Comparison of ENCODE assay signal across 8 cellular contexts in genomic region chr1:1290238-1290731, GRCh38. TPM values are rescaled to one million over a fixed set of nuclear protein-coding genes. Genes with fewer than 3 reads are reported as not detected.
DNase-seq lines count a peak whose midpoint lies in the region; ATAC-seq, FAIRE-seq and TF ChIP-seq lines count a peak whose summit lies in the region.

No MANE protein-coding gene starts in this region.

- H3K4me3 ChIP-seq in A549 (no peak overlapping the region), Peyer's patch (no peak overlapping the region), small intestine (ENCODE audit: low read depth in 1 of 2, low read length in 2 of 2) (no peak overlapping the region)

- in situ Hi-C loops in GM13976 (cut with MboI; ENCODE audit: low sequenced_read_pairs, unreplicated experiment), result no loop called here

- TF ChIP-seq POLR2A in A549 (IDR thresholded peaks at IDR 0.05; ENCODE audit: low read length) (no peak), Peyer's patch (IDR thresholded peaks at IDR 0.05) (no peak)

- H3K4me1 ChIP-seq in A549 (no peaks in the 10 kb centered on the region), Peyer's patch (peaks cover 0 to 30% (median 5%) of the 10 kb centered on the region in 4 donors), small intestine (ENCODE audit: control insufficient read depth in 2 of 2, insufficient read depth in 1 of 2, low read depth in 1 of 2, low read length in 1 of 2) (no peaks in the 10 kb centered on the region)

- H3K27ac ChIP-seq in A549, result no peak overlapping the region
- no peak overlapping the region for H3K27ac ChIP-seq in Peyer's patch
- H3K27ac ChIP-seq in small intestine (ENCODE audit: low read depth in 1 of 2, low read length in 1 of 2), result no peak overlapping the region

- no peak for TF ChIP-seq EP300 in A549 (IDR thresholded peaks at IDR 0.05)

- TF ChIP-seq CTCF in A549 (IDR thresholded peaks at IDR 0.05) (no peak), GM13976 (IDR thresholded peaks at IDR 0.05; ENCODE audit: borderline replicate concordance, control extremely low read depth, extremely low read depth, insufficient read depth, missing control alignments) (peak; percentile 60), Peyer's patch (IDR thresholded peaks at IDR 0.05) (peak; percentile 42 to 82 (median 74))

- intact Hi-C loops in head of caudate nucleus (cut with DNase I), result no loop called here

- H3K27me3 ChIP-seq in Peyer's patch, result no peaks in the 10 kb centered on the region
- peaks cover 0 to 4% of the 10 kb centered on the region in 2 donors for H3K27me3 ChIP-seq in small intestine (ENCODE audit: control insufficient read depth in 2 of 2, insufficient read depth in 2 of 2, low read length in 2 of 2)

- 88% methylated on average over 5 of the region's 15 CpGs for WGBS in A549 (ENCODE audit: missing lambda C conversion rate)
- WGBS in small intestine, 3 donors, result 35 to 47% (median 40%) methylated on average over 15 of the region's 15 CpGs

- DNase-seq in A549 (ENCODE audit: low read depth in 1 of 2, low spot score in 1 of 2), result peak in 1 of 2 experiments; percentile 51
- peak; percentile 80 for DNase-seq in GM13976 (ENCODE audit: low spot score)
- peak; percentile 72 to 88 (median 84) for DNase-seq in Peyer's patch
- peak; percentile 28 for DNase-seq in activated effector memory CD4-positive, alpha-beta T cell treated with Interleukin-2 at 50 U/mL for 16 hours
- peak in 31 of 42 donors; percentile 30 to 78 (median 61) for DNase-seq in head of caudate nucleus
- peak; percentile 67 for DNase-seq in small intestine

- POLR2A ChIA-PET in A549 (lab: Yijun Ruan, JAX), result no interaction called here

- ATAC-seq in A549 (peak; percentile 50 to 66; a peak in 5 of 6 replicates), GM21423 (IDR thresholded peaks at IDR 0.05; ENCODE audit: unreplicated experiment) (no peak), GM21786 (IDR thresholded peaks at IDR 0.05; ENCODE audit: unreplicated experiment) (no peak)

- no peaks in the 10 kb centered on the region for H3K9me3 ChIP-seq in A549
- no peaks in the 10 kb centered on the region for H3K9me3 ChIP-seq in Peyer's patch
- no peaks in the 10 kb centered on the region for H3K9me3 ChIP-seq in small intestine (ENCODE audit: control insufficient read depth, low read depth)

- CTCF ChIA-PET in A549 (lab: Yijun Ruan, JAX), result interaction anchor here (0.5 to 3.5 kb wide), 11 partner anchors 9 to 350 kb away, joined by 3 to 72 read pairs (median 4); partner anchors contain the start of genes PERM1, SCNN1D, TAS1R3 and UBE2J2

- H3K36me3 ChIP-seq in Peyer's patch, result peaks cover 0 to 13% (median 0%) of the 10 kb centered on the region in 3 donors
- no peaks in the 10 kb centered on the region for H3K36me3 ChIP-seq in small intestine (ENCODE audit: control insufficient read depth in 2 of 2, insufficient read depth in 2 of 2, low read length in 2 of 2)

- no peak overlapping the region for H3K4me2 ChIP-seq in A549

- peak; percentile 13 to 28; a peak in 1 of 5 replicates for TF ChIP-seq RAD21 in A549 (conservative IDR thresholded peaks at IDR 0.05 in 1 of 2, IDR thresholded peaks at IDR 0.05 in 1 of 2)

- no peak for FAIRE-seq in A549 (lab: Jason Lieb, UNC)
- no peak for FAIRE-seq in small intestine (lab: Jason Lieb, UNC)

TF ChIP-seq in A549, 52 proteins besides CTCF, POLR2A, EP300 and RAD21:
- TF ChIP-seq CEBPB (IDR thresholded peaks at IDR 0.05) (no peak), SMC3 (IDR thresholded peaks at IDR 0.05) (0 out of 3 replicates have a peak, but pooled peaks have one; percentile 12), USF2 (IDR thresholded peaks at IDR 0.05) (no peak)

RNA-seq across cellular contexts. Expression of gene SCNN1D, which starts 10.0 kb away (rescaled TPM):
- polyA plus RNA-seq in A549 (2011; rRNA removed) (0.52 and 0.80 TPM in 2 replicates), A549 (2017; fragmentation: RNase III; extraction: RNeasy Plus Mini Kit Qiagen cat#74134 plus additional on column Dnase treatment) (1.7 to 3.5 TPM (median 1.8 TPM) in 3 replicates), small intestine (10 to 100 TPM in 2 of 3 donors, 1 to 10 TPM in 1; 6.5 to 37.1 (median 27.8) TPM)
- 1.3 and 1.8 TPM in 2 replicates for polyA plus RNA-seq in A549 (2012; cell fraction: cytosol; rRNA removed)
- 16.5 and 23.9 TPM in 2 replicates for polyA plus RNA-seq in A549 (2012; cell fraction: nucleus; rRNA removed)
- 0.44 TPM in 1 of 2 replicates, not detected in the other for polyA minus RNA-seq in A549 (2011; rRNA and poly(A)+ RNA removed)
- 10 to 100 TPM in 3 of 4 donors, not detected in 1; 10.9 to 21.6 (median 16.9) TPM for total RNA-seq in Peyer's patch

RNA-seq across cellular contexts. Expression of gene UBE2J2, which starts 16.6 kb away (rescaled TPM):
- polyA plus RNA-seq in A549 (2011; rRNA removed), result 18.0 and 21.2 TPM in 2 replicates
- polyA plus RNA-seq in A549 (2012; cell fraction: cytosol; rRNA removed), result 41.8 and 50.2 TPM in 2 replicates
- 69.6 and 74.6 TPM in 2 replicates for polyA plus RNA-seq in A549 (2012; cell fraction: nucleus; rRNA removed)
- polyA plus RNA-seq in A549 (2017; fragmentation: RNase III; extraction: RNeasy Plus Mini Kit Qiagen cat#74134 plus additional on column Dnase treatment), result 35.2 to 38.0 TPM (median 36.2 TPM) in 3 replicates
- 14.5 and 16.3 TPM in 2 replicates for polyA minus RNA-seq in A549 (2011; rRNA and poly(A)+ RNA removed)
- 10 to 100 TPM; 25.6 to 64.2 (median 55.3) TPM for total RNA-seq in Peyer's patch
- polyA plus RNA-seq in small intestine, result 10 to 100 TPM; 56.2 to 67.0 (median 65.1) TPM

RNA-seq across cellular contexts. Expression of gene ACAP3, which starts 17.4 kb away (rescaled TPM):
- polyA plus RNA-seq in A549 (2011; rRNA removed), result 6.6 and 7.5 TPM in 2 replicates
- polyA plus RNA-seq in A549 (2012; cell fraction: cytosol; rRNA removed), result 18.9 and 22.4 TPM in 2 replicates
- 230 and 233 TPM in 2 replicates for polyA plus RNA-seq in A549 (2012; cell fraction: nucleus; rRNA removed)
- 19.7 to 24.2 TPM (median 24.2 TPM) in 3 replicates for polyA plus RNA-seq in A549 (2017; fragmentation: RNase III; extraction: RNeasy Plus Mini Kit Qiagen cat#74134 plus additional on column Dnase treatment)
- polyA minus RNA-seq in A549 (2011; rRNA and poly(A)+ RNA removed), result 5.6 and 12.5 TPM in 2 replicates
- total RNA-seq in Peyer's patch, result 100 to 1,000 TPM in 2 of 4 donors, 10 to 100 TPM in 2; 78.1 to 156 (median 110) TPM
- polyA plus RNA-seq in small intestine, result 10 to 100 TPM; 28.6 to 71.1 (median 50.0) TPM

RNA-seq across cellular contexts. Expression of gene PUSL1, which starts 18.1 kb away (rescaled TPM):
- polyA plus RNA-seq in A549 (2011; rRNA removed), result 6.2 and 7.4 TPM in 2 replicates
- polyA plus RNA-seq in A549 (2012; cell fraction: cytosol; rRNA removed), result 27.6 and 39.0 TPM in 2 replicates
- polyA plus RNA-seq in A549 (2012; cell fraction: nucleus; rRNA removed), result 28.2 and 47.8 TPM in 2 replicates
- 14.1 to 15.0 TPM (median 14.6 TPM) in 3 replicates for polyA plus RNA-seq in A549 (2017; fragmentation: RNase III; extraction: RNeasy Plus Mini Kit Qiagen cat#74134 plus additional on column Dnase treatment)
- polyA minus RNA-seq in A549 (2011; rRNA and poly(A)+ RNA removed), result 3.8 and 4.9 TPM in 2 replicates
- 10 to 100 TPM; 12.4 to 38.9 (median 24.4) TPM for total RNA-seq in Peyer's patch
- polyA plus RNA-seq in small intestine, result 10 to 100 TPM; 16.8 to 22.7 (median 20.0) TPM

RNA-seq across cellular contexts. Expression of gene INTS11, which starts 34.2 kb away (rescaled TPM):
- polyA plus RNA-seq in A549 (2011; rRNA removed) (41.9 and 44.3 TPM in 2 replicates), A549 (2017; fragmentation: RNase III; extraction: RNeasy Plus Mini Kit Qiagen cat#74134 plus additional on column Dnase treatment) (62.9 to 71.2 TPM (median 62.9 TPM) in 3 replicates), small intestine (100 to 1,000 TPM in 2 of 3 donors, 10 to 100 TPM in 1; 94.9 to 331 (median 245) TPM)
- 88.3 and 102 TPM in 2 replicates for polyA plus RNA-seq in A549 (2012; cell fraction: cytosol; rRNA removed)
- 344 and 409 TPM in 2 replicates for polyA plus RNA-seq in A549 (2012; cell fraction: nucleus; rRNA removed)
- polyA minus RNA-seq in A549 (2011; rRNA and poly(A)+ RNA removed), result 116 and 130 TPM in 2 replicates
- 100 to 1,000 TPM; 146 to 359 (median 273) TPM for total RNA-seq in Peyer's patch

Comparison
In these comparisons a context has a peak if more than half of its experiments do, and no peak if none do; other contexts are left out.
1. ATAC-seq: peak in A549 (2 of 2); none in GM21423 (single experiment) and GM21786 (single experiment).